In the genomic region with DNA sequence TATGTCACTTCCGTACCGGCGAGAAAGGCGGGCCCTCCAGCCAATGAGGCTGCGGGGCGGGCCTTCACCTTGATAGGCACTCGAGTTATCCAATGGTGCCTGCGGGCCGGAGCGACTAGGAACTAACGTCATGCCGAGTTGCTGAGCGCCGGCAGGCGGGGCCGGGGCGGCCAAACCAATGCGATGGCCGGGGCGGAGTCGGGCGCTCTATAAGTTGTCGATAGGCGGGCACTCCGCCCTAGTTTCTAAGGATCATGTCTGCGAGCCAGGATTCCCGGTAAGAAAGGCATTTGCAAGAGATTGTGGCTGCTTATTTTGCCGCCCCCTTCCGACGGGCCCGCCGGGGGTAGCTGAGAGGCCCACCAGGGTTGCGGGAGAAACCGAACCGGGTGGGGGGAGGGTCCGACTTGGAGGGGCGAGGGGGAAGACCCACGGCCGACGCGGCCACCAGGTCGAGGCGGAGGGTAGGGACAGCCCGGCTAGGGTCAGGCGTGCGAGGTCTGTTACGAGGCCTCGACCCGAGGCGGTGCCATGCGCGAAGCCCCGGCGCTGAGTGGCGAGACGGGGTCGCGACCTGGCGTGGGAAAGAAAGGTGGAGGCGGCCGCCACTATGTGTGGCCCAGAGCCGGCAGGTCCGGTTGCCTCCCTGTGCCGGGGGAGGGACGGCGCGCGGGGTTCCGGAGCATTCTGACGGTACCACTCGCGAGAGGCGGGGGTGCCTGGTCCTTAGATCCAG, we compare ENCODE assay signal across 1 cellular context.
TF ChIP-seq lines count a peak whose summit lies in the region.

No MANE protein-coding gene starts in this region.

TF ChIP-seq in WTC11, 78 proteins besides CTCF, POLR2A, EP300 and RAD21 (continued from another document and continues in another):
- 0 out of 2 replicates have a peak, but pooled peaks have one; percentile 43 for TF ChIP-seq TEAD4 (CRISPR knock-in tag; IDR thresholded peaks at IDR 0.05)
- no peak for TF ChIP-seq ZNF121 (CRISPR knock-in tag; IDR thresholded peaks at IDR 0.05)
- TF ChIP-seq IRF2 (CRISPR knock-in tag; IDR thresholded peaks at IDR 0.05; ENCODE audit: borderline replicate concordance, low read depth), result no peak
- TF ChIP-seq, protein P1, sequence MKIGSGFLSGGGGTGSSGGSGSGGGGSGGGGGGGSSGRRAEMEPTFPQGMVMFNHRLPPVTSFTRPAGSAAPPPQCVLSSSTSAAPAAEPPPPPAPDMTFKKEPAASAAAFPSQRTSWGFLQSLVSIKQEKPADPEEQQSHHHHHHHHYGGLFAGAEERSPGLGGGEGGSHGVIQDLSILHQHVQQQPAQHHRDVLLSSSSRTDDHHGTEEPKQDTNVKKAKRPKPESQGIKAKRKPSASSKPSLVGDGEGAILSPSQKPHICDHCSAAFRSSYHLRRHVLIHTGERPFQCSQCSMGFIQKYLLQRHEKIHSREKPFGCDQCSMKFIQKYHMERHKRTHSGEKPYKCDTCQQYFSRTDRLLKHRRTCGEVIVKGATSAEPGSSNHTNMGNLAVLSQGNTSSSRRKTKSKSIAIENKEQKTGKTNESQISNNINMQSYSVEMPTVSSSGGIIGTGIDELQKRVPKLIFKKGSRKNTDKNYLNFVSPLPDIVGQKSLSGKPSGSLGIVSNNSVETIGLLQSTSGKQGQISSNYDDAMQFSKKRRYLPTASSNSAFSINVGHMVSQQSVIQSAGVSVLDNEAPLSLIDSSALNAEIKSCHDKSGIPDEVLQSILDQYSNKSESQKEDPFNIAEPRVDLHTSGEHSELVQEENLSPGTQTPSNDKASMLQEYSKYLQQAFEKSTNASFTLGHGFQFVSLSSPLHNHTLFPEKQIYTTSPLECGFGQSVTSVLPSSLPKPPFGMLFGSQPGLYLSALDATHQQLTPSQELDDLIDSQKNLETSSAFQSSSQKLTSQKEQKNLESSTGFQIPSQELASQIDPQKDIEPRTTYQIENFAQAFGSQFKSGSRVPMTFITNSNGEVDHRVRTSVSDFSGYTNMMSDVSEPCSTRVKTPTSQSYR (CRISPR knock-in tag; IDR thresholded peaks at IDR 0.05), result no peak; the same call in 1 of the 2 replicates
- TF ChIP-seq, protein P2, sequence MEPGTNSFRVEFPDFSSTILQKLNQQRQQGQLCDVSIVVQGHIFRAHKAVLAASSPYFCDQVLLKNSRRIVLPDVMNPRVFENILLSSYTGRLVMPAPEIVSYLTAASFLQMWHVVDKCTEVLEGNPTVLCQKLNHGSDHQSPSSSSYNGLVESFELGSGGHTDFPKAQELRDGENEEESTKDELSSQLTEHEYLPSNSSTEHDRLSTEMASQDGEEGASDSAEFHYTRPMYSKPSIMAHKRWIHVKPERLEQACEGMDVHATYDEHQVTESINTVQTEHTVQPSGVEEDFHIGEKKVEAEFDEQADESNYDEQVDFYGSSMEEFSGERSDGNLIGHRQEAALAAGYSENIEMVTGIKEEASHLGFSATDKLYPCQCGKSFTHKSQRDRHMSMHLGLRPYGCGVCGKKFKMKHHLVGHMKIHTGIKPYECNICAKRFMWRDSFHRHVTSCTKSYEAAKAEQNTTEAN (CRISPR knock-in tag; IDR thresholded peaks at IDR 0.05), result peak; percentile 57; the same call in 1 of the 2 replicates
- peak; percentile 71; the same call in 1 of the 2 replicates for TF ChIP-seq FOXK1 (CRISPR knock-in tag; IDR thresholded peaks at IDR 0.05)
- TF ChIP-seq, protein P3, sequence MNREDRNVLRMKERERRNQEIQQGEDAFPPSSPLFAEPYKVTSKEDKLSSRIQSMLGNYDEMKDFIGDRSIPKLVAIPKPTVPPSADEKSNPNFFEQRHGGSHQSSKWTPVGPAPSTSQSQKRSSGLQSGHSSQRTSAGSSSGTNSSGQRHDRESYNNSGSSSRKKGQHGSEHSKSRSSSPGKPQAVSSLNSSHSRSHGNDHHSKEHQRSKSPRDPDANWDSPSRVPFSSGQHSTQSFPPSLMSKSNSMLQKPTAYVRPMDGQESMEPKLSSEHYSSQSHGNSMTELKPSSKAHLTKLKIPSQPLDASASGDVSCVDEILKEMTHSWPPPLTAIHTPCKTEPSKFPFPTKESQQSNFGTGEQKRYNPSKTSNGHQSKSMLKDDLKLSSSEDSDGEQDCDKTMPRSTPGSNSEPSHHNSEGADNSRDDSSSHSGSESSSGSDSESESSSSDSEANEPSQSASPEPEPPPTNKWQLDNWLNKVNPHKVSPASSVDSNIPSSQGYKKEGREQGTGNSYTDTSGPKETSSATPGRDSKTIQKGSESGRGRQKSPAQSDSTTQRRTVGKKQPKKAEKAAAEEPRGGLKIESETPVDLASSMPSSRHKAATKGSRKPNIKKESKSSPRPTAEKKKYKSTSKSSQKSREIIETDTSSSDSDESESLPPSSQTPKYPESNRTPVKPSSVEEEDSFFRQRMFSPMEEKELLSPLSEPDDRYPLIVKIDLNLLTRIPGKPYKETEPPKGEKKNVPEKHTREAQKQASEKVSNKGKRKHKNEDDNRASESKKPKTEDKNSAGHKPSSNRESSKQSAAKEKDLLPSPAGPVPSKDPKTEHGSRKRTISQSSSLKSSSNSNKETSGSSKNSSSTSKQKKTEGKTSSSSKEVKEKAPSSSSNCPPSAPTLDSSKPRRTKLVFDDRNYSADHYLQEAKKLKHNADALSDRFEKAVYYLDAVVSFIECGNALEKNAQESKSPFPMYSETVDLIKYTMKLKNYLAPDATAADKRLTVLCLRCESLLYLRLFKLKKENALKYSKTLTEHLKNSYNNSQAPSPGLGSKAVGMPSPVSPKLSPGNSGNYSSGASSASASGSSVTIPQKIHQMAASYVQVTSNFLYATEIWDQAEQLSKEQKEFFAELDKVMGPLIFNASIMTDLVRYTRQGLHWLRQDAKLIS (CRISPR knock-in tag; IDR thresholded peaks at IDR 0.05; ENCODE audit: borderline replicate concordance), result 0 out of 2 replicates have a peak, but pooled peaks have one; percentile 85
- peak; percentile 85 for TF ChIP-seq ZBTB21 (CRISPR knock-in tag; IDR thresholded peaks at IDR 0.05; ENCODE audit: borderline replicate concordance)
- peak; percentile 96 for TF ChIP-seq EMX1 (CRISPR knock-in tag; IDR thresholded peaks at IDR 0.05)
- no peak for TF ChIP-seq NR3C1 (CRISPR knock-in tag; conservative IDR thresholded peaks at IDR 0.05; ENCODE audit: low read depth)
- TF ChIP-seq ZNF219 (CRISPR knock-in tag; IDR thresholded peaks at IDR 0.05; ENCODE audit: borderline replicate concordance), result no peak
- peak; percentile 56; the same call in 1 of the 2 replicates for TF ChIP-seq JUN (CRISPR knock-in tag; IDR thresholded peaks at IDR 0.05)
- TF ChIP-seq, protein P4, sequence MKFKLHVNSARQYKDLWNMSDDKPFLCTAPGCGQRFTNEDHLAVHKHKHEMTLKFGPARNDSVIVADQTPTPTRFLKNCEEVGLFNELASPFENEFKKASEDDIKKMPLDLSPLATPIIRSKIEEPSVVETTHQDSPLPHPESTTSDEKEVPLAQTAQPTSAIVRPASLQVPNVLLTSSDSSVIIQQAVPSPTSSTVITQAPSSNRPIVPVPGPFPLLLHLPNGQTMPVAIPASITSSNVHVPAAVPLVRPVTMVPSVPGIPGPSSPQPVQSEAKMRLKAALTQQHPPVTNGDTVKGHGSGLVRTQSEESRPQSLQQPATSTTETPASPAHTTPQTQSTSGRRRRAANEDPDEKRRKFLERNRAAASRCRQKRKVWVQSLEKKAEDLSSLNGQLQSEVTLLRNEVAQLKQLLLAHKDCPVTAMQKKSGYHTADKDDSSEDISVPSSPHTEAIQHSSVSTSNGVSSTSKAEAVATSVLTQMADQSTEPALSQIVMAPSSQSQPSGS (CRISPR knock-in tag; IDR thresholded peaks at IDR 0.05; ENCODE audit: borderline replicate concordance, low read depth), result no peak
- no peak for TF ChIP-seq HMGA2 (CRISPR knock-in tag; IDR thresholded peaks at IDR 0.05)
- TF ChIP-seq ZNF232 (CRISPR knock-in tag; IDR thresholded peaks at IDR 0.05), result peak; percentile 30; the same call in 1 of the 2 replicates
- TF ChIP-seq SP1 (CRISPR knock-in tag; conservative IDR thresholded peaks at IDR 0.05), result peak; percentile 97
- peak; percentile 89; the same call in 1 of the 2 replicates for TF ChIP-seq GABPB1 (CRISPR knock-in tag; IDR thresholded peaks at IDR 0.05)
- TF ChIP-seq, protein P5, sequence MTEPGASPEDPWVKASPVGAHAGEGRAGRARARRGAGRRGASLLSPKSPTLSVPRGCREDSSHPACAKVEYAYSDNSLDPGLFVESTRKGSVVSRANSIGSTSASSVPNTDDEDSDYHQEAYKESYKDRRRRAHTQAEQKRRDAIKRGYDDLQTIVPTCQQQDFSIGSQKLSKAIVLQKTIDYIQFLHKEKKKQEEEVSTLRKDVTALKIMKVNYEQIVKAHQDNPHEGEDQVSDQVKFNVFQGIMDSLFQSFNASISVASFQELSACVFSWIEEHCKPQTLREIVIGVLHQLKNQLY (CRISPR knock-in tag; IDR thresholded peaks at IDR 0.05), result peak; percentile 62; the same call in 1 of the 2 replicates
- peak; percentile 95 for TF ChIP-seq NFATC4 (CRISPR knock-in tag; IDR thresholded peaks at IDR 0.05)
- TF ChIP-seq, protein P6, sequence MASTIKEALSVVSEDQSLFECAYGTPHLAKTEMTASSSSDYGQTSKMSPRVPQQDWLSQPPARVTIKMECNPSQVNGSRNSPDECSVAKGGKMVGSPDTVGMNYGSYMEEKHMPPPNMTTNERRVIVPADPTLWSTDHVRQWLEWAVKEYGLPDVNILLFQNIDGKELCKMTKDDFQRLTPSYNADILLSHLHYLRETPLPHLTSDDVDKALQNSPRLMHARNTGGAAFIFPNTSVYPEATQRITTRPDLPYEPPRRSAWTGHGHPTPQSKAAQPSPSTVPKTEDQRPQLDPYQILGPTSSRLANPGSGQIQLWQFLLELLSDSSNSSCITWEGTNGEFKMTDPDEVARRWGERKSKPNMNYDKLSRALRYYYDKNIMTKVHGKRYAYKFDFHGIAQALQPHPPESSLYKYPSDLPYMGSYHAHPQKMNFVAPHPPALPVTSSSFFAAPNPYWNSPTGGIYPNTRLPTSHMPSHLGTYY (CRISPR knock-in tag; IDR thresholded peaks at IDR 0.05), result peak; percentile 91
- peak; percentile 95 for TF ChIP-seq CREM (CRISPR knock-in tag; IDR thresholded peaks at IDR 0.05)
- no peak for TF ChIP-seq NR1H2 (CRISPR knock-in tag; IDR thresholded peaks at IDR 0.05)
- TF ChIP-seq NFE2L1 (CRISPR knock-in tag; IDR thresholded peaks at IDR 0.05), result peak; percentile 32; the same call in 1 of the 2 replicates
- TF ChIP-seq NFYB (CRISPR knock-in tag; conservative IDR thresholded peaks at IDR 0.05; ENCODE audit: low read depth), result peak; percentile 100
- TF ChIP-seq, protein P7, sequence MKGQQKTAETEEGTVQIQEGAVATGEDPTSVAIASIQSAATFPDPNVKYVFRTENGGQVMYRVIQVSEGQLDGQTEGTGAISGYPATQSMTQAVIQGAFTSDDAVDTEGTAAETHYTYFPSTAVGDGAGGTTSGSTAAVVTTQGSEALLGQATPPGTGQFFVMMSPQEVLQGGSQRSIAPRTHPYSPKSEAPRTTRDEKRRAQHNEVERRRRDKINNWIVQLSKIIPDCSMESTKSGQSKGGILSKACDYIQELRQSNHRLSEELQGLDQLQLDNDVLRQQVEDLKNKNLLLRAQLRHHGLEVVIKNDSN (CRISPR knock-in tag; IDR thresholded peaks at IDR 0.05), result no peak
- TF ChIP-seq, protein P8, sequence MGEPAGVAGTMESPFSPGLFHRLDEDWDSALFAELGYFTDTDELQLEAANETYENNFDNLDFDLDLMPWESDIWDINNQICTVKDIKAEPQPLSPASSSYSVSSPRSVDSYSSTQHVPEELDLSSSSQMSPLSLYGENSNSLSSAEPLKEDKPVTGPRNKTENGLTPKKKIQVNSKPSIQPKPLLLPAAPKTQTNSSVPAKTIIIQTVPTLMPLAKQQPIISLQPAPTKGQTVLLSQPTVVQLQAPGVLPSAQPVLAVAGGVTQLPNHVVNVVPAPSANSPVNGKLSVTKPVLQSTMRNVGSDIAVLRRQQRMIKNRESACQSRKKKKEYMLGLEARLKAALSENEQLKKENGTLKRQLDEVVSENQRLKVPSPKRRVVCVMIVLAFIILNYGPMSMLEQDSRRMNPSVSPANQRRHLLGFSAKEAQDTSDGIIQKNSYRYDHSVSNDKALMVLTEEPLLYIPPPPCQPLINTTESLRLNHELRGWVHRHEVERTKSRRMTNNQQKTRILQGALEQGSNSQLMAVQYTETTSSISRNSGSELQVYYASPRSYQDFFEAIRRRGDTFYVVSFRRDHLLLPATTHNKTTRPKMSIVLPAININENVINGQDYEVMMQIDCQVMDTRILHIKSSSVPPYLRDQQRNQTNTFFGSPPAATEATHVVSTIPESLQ (CRISPR knock-in tag; IDR thresholded peaks at IDR 0.05), result 0 out of 2 replicates have a peak, but pooled peaks have one; percentile 66
- no peak for TF ChIP-seq CBFB (CRISPR knock-in tag; IDR thresholded peaks at IDR 0.05; ENCODE audit: low read depth)
- TF ChIP-seq, protein P9, sequence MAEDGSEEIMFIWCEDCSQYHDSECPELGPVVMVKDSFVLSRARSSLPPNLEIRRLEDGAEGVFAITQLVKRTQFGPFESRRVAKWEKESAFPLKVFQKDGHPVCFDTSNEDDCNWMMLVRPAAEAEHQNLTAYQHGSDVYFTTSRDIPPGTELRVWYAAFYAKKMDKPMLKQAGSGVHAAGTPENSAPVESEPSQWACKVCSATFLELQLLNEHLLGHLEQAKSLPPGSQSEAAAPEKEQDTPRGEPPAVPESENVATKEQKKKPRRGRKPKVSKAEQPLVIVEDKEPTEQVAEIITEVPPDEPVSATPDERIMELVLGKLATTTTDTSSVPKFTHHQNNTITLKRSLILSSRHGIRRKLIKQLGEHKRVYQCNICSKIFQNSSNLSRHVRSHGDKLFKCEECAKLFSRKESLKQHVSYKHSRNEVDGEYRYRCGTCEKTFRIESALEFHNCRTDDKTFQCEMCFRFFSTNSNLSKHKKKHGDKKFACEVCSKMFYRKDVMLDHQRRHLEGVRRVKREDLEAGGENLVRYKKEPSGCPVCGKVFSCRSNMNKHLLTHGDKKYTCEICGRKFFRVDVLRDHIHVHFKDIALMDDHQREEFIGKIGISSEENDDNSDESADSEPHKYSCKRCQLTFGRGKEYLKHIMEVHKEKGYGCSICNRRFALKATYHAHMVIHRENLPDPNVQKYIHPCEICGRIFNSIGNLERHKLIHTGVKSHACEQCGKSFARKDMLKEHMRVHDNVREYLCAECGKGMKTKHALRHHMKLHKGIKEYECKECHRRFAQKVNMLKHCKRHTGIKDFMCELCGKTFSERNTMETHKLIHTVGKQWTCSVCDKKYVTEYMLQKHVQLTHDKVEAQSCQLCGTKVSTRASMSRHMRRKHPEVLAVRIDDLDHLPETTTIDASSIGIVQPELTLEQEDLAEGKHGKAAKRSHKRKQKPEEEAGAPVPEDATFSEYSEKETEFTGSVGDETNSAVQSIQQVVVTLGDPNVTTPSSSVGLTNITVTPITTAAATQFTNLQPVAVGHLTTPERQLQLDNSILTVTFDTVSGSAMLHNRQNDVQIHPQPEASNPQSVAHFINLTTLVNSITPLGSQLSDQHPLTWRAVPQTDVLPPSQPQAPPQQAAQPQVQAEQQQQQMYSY (CRISPR knock-in tag; IDR thresholded peaks at IDR 0.05), result no peak
- TF ChIP-seq, protein P10, sequence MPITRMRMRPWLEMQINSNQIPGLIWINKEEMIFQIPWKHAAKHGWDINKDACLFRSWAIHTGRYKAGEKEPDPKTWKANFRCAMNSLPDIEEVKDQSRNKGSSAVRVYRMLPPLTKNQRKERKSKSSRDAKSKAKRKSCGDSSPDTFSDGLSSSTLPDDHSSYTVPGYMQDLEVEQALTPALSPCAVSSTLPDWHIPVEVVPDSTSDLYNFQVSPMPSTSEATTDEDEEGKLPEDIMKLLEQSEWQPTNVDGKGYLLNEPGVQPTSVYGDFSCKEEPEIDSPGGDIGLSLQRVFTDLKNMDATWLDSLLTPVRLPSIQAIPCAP (CRISPR knock-in tag; IDR thresholded peaks at IDR 0.05), result no peak
- TF ChIP-seq MYBL2 (CRISPR knock-in tag; IDR thresholded peaks at IDR 0.05), result no peak
- no peak for TF ChIP-seq ELF4 (CRISPR knock-in tag; IDR thresholded peaks at IDR 0.05; ENCODE audit: low read depth)
- TF ChIP-seq CREB1 (CRISPR knock-in tag; IDR thresholded peaks at IDR 0.05), result no peak; the same call in 1 of the 2 replicates
